28 cellular contexts compared by ENCODE assay signal in the genomic region with DNA sequence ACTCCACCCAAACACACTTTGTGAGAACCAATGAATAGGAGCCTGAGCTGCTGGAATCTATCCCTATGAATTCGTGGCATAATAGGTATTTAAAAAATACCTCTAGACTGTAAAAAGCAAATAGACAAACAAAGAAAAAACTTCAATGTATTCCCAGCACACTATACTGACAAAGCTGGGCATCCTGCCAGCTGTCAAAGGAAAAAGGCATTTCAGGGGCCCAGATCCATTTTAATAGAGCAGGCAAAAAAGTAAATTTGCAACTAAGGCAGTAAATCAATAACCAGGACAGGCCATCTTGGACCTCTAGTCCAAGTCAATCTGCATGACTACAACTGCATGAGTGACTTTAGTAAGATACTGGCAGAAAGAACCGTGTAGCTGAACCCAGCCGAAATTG. TPM values are rescaled to one million over a fixed set of nuclear protein-coding genes. Genes with fewer than 3 reads are reported as not detected.
DNase-seq lines count a peak whose midpoint lies in the region; ATAC-seq and TF ChIP-seq lines count a peak whose summit lies in the region.
"Had no signal": no experiment of that assay in that cellular context is flagged by ENCODE, and none has a peak within 500 bp of the region (broad histone marks: within the 10 kb centered on the region; RNA-seq: fewer than 3 reads in every experiment).

No MANE protein-coding gene starts in this region.

- no peak for TF ChIP-seq POLR2A in vagina (IDR thresholded peaks at IDR 0.05)

- H3K9me3 ChIP-seq in colonic mucosa (no peaks in the 10 kb centered on the region), vagina (no peaks in the 10 kb centered on the region)
- H3K9me3 ChIP-seq in effector memory CD4-positive, alpha-beta T cell (ENCODE audit: control insufficient read depth, low read length) = no peaks in the 10 kb centered on the region
- H3K9me3 ChIP-seq: A549, ascending aorta, BE2C, esophagus squamous epithelium, testis, uterus had no signal

- intact Hi-C loops in colonic mucosa (cut with DNase I) = no loop called here
- intact Hi-C loops in vagina (cut with DNase I) = no loop called here

- H3K27me3 ChIP-seq in colonic mucosa = no peaks in the 10 kb centered on the region
- no peaks in the 10 kb centered on the region for H3K27me3 ChIP-seq in vagina
- no peaks in the 10 kb centered on the region for H3K27me3 ChIP-seq in effector memory CD4-positive, alpha-beta T cell (replicated peaks; ENCODE audit: control insufficient read depth, insufficient read depth, low read length, poor library complexity, severe bottlenecking)
- H3K27me3 ChIP-seq: ascending aorta, BE2C, esophagus squamous epithelium, testis, uterus had no signal

- ATAC-seq in HG03280 (IDR thresholded peaks at IDR 0.05; ENCODE audit: unreplicated experiment) = no peak
- ATAC-seq: A549; left ventricle myocardium superior; naive thymus-derived CD4-positive, alpha-beta T cell had no signal

- H3K36me3 ChIP-seq in colonic mucosa = no peaks in the 10 kb centered on the region
- no peaks in the 10 kb centered on the region for H3K36me3 ChIP-seq in vagina
- H3K36me3 ChIP-seq in effector memory CD4-positive, alpha-beta T cell (ENCODE audit: control insufficient read depth, insufficient read depth, low read length) = no peaks in the 10 kb centered on the region
- H3K36me3 ChIP-seq: ascending aorta, BE2C, esophagus squamous epithelium, uterus had no signal

- no peak for TF ChIP-seq CTCF in colonic mucosa (IDR thresholded peaks at IDR 0.05)
- TF ChIP-seq CTCF in vagina (IDR thresholded peaks at IDR 0.05) = no peak

- no peak overlapping the region for H3K9ac ChIP-seq in colonic mucosa (ENCODE audit: low read depth in 2 of 2, low read length in 2 of 2)

- DNase-seq in NCI-H2196 (lab: John Stamatoyannopoulos, UW; ENCODE audit: unreplicated experiment) = peak; percentile 32
- DNase-seq in NCI-H2196 treated with DMSO at 0.1 percent for 48 hours (lab: John Stamatoyannopoulos, UW; ENCODE audit: unreplicated experiment) = no peak
- DNase-seq in HT-29 (ENCODE audit: low spot score) = peak; percentile 32
- peak; percentile 52 for DNase-seq in colonic mucosa
- peak; percentile 79 for DNase-seq in renal cortical epithelial cell (ENCODE audit: low read depth)
- DNase-seq in vagina (ENCODE audit: extremely low spot score in 2 of 2) = no peak
- no peak for DNase-seq in effector memory CD4-positive, alpha-beta T cell
- DNase-seq: activated CD4-positive, alpha-beta T cell treated with anti-CD3 and anti-CD28 coated beads, Interleukin-2, amount 10 ng/mL, durations not matched to agents 24 days and 14 days; activated effector memory CD4-positive, alpha-beta T cell treated with anti-CD3 and anti-CD28 coated beads, Interleukin-2, amount 50 U/mL, for 16 hours; activated naive CD8-positive, alpha-beta T cell treated with anti-CD3 and anti-CD28 coated beads for 36 hours; activated T-cell treated with anti-CD3 and anti-CD28 coated beads, Interleukin-2, amount 50 U/mL, for 1 hour; BE2C; caudate nucleus; DND-41; esophagus squamous epithelium; hippocampal formation; immature natural killer cell; left ventricle myocardium superior; naive thymus-derived CD4-positive, alpha-beta T cell; NCI-H1048; nucleus accumbens; stimulated activated naive CD4-positive, alpha-beta T cell treated with Interleukin-2 at 50 U/mL for 16 hours; T1000; testis; uterus had no signal

- H3K27ac ChIP-seq in colonic mucosa (no peak overlapping the region), vagina (no peak overlapping the region)
- H3K27ac ChIP-seq in effector memory CD4-positive, alpha-beta T cell (ENCODE audit: insufficient read depth, low read length, poor library complexity, severe bottlenecking) = no peak overlapping the region
- H3K27ac ChIP-seq: A549, ascending aorta, esophagus squamous epithelium, testis, uterus had no signal

- H3K4me1 ChIP-seq in colonic mucosa (no peaks in the 10 kb centered on the region), vagina (no peaks in the 10 kb centered on the region)
- no peaks in the 10 kb centered on the region for H3K4me1 ChIP-seq in effector memory CD4-positive, alpha-beta T cell (ENCODE audit: control insufficient read depth, insufficient read depth, low read length, poor library complexity, severe bottlenecking)
- H3K4me1 ChIP-seq: ascending aorta, BE2C, esophagus squamous epithelium, testis, uterus had no signal

- H3K4me3 ChIP-seq in colonic mucosa (no peak overlapping the region), vagina (no peak overlapping the region)
- no peak overlapping the region for H3K4me3 ChIP-seq in effector memory CD4-positive, alpha-beta T cell (ENCODE audit: insufficient read depth, low read depth, low read length, poor library complexity, severe bottlenecking)
- H3K4me3 ChIP-seq: A549, ascending aorta, esophagus squamous epithelium, testis, uterus had no signal

RNA-seq across cellular contexts. Expression of a gene that starts 25.6 kb away (rescaled TPM):
- 117 and 123 TPM in 2 replicates for total RNA-seq in HT-29 (2014; rRNA removed; shearing (Covaris generic))
- total RNA-seq in colonic mucosa = 100 to 1,000 TPM; 116 to 201 TPM
- 33.2 and 96.5 TPM in 2 replicates for total RNA-seq in renal cortical epithelial cell
- 98.0 TPM for total RNA-seq in vagina

Comparison
In these comparisons a context has a peak if more than half of its experiments do, and no peak if none do; other contexts are left out.
1. DNase-seq: peak in NCI-H2196 (single experiment), HT-29 (single experiment), colonic mucosa (single experiment) and renal cortical epithelial cell (single experiment); none in NCI-H2196 treated with DMSO at 0.1 percent for 48 hours (single experiment), vagina (0 of 2) and effector memory CD4-positive, alpha-beta T cell (0 of 3).